Comparison of ENCODE assay signal across 8 cellular contexts in genomic region chr9:16828335-16829281, GRCh38. TPM values are rescaled to one million over a fixed set of nuclear protein-coding genes. Genes with fewer than 3 reads are reported as not detected.
DNase-seq lines count a peak whose midpoint lies in the region; ATAC-seq, FAIRE-seq and TF ChIP-seq lines count a peak whose summit lies in the region.

No MANE protein-coding gene starts in this region.

- TF ChIP-seq EP300 in stomach (IDR thresholded peaks at IDR 0.05), result no peak

- H3K27me3 ChIP-seq in stomach, result peaks cover 0 to 3% (median 0%) of the 10 kb centered on the region in 3 donors

- intact Hi-C loops in kidney (cut with DNase I) (no loop called here), stomach (cut with DNase I; ENCODE audit: low total_unique reads) (no loop called here)

- CTCF ChIA-PET in HEK293T (lab: Yijun Ruan, JAX), result no interaction called here

- H3K27ac ChIP-seq in kidney (ENCODE audit: low read depth in 2 of 2, low read length in 2 of 2) (peak overlapping the region; percentile 69 to 74), stomach (peak overlapping the region in 4 of 5 donors; percentile 61 to 82 (median 71))

- 10 to 14% (median 11%) methylated on average over 25 to 30 of the region's 30 CpGs for WGBS in stomach, 5 donors

- DNase-seq in HEK293T (ENCODE audit: extremely low spot score) (peak; percentile 28), choroid plexus epithelial cell (ENCODE audit: low read depth) (peak; percentile 54), kidney (peak; percentile 80), stomach (no peak), inferior parietal cortex (ENCODE audit: extremely low spot score) (no peak)
- no peak for DNase-seq in naive thymus-derived CD8-positive, alpha-beta T cell
- no peak for DNase-seq in activated T-cell treated with anti-CD3 and anti-CD28 coated beads, Interleukin-2, amount 50 U/mL, for 4 hours

- H3K4me3 ChIP-seq in choroid plexus epithelial cell (ENCODE audit: low read depth, low read length) (peak overlapping the region; percentile 32), kidney (ENCODE audit: low read length in 2 of 2) (peak overlapping the region; percentile 36 to 53), stomach (peak overlapping the region; percentile 28 to 36 (median 36))

- POLR2A ChIA-PET in HEK293T (lab: Yijun Ruan, JAX), result interaction anchor here (0.7 kb wide), 1 partner anchor 31 kb away, joined by 4 read pairs; no protein-coding TSS in a partner anchor
- POLR2A ChIA-PET in naive thymus-derived CD8-positive, alpha-beta T cell (lab: Charles Lee), result no interaction called here

- H3K9ac ChIP-seq in kidney (ENCODE audit: low read length in 2 of 2), result peak overlapping the region in 1 of 2 donors; percentile 22

- peaks cover 0 to 2% (median 0%) of the 10 kb centered on the region in 9 donors for H3K9me3 Mint-ChIP-seq in naive thymus-derived CD8-positive, alpha-beta T cell
- peaks cover under 1% of the 10 kb centered on the region for H3K9me3 Mint-ChIP-seq in activated T-cell treated with anti-CD3 and anti-CD28 coated beads, Interleukin-2, amount 50 U/mL, for 4 hours

- no peak for FAIRE-seq in kidney (lab: Jason Lieb, UNC)

- H3K4me1 Mint-ChIP-seq in naive thymus-derived CD8-positive, alpha-beta T cell, result no peaks in the 10 kb centered on the region
- no peaks in the 10 kb centered on the region for H3K4me1 Mint-ChIP-seq in activated T-cell treated with anti-CD3 and anti-CD28 coated beads, Interleukin-2, amount 50 U/mL, for 4 hours (ENCODE audit: low read depth)

- no peaks in the 10 kb centered on the region for H3K9me3 ChIP-seq in kidney (ENCODE audit: control insufficient read depth in 1 of 2, low read length in 2 of 2)
- H3K9me3 ChIP-seq in stomach, result no peaks in the 10 kb centered on the region

- TF ChIP-seq CTCF in choroid plexus epithelial cell (conservative IDR thresholded peaks at IDR 0.05; ENCODE audit: low read depth, low read length) (no peak), kidney (IDR thresholded peaks at IDR 0.05; ENCODE audit: borderline replicate concordance, extremely low read depth, insufficient read depth) (no peak), stomach (IDR thresholded peaks at IDR 0.05) (no peak)

- H3K36me3 Mint-ChIP-seq in naive thymus-derived CD8-positive, alpha-beta T cell, result no peaks in the 10 kb centered on the region
- H3K36me3 Mint-ChIP-seq in activated T-cell treated with anti-CD3 and anti-CD28 coated beads, Interleukin-2, amount 50 U/mL, for 4 hours (ENCODE audit: insufficient read depth), result no peaks in the 10 kb centered on the region

- H3K27me3 Mint-ChIP-seq in naive thymus-derived CD8-positive, alpha-beta T cell, result peaks cover 14 to 50% (median 18%) of the 10 kb centered on the region in 5 donors
- H3K27me3 Mint-ChIP-seq in activated T-cell treated with anti-CD3 and anti-CD28 coated beads, Interleukin-2, amount 50 U/mL, for 4 hours (ENCODE audit: low read depth), result peaks cover 5% of the 10 kb centered on the region

- no peak for TF ChIP-seq POLR2A in stomach (IDR thresholded peaks at IDR 0.05)

- H3K27ac Mint-ChIP-seq in naive thymus-derived CD8-positive, alpha-beta T cell, result no peak overlapping the region

- H3K4me1 ChIP-seq in kidney (ENCODE audit: control insufficient read depth in 1 of 2, insufficient read depth in 1 of 2, low read depth in 1 of 2, low read length in 2 of 2), result peaks cover 0 to 2% of the 10 kb centered on the region in 2 donors
- H3K4me1 ChIP-seq in stomach, result peaks cover 0 to 63% (median 10%) of the 10 kb centered on the region in 4 donors

- no peak overlapping the region for H3K4me3 Mint-ChIP-seq in naive thymus-derived CD8-positive, alpha-beta T cell
- H3K4me3 Mint-ChIP-seq in activated T-cell treated with anti-CD3 and anti-CD28 coated beads, Interleukin-2, amount 50 U/mL, for 4 hours, result no peak overlapping the region

- no peaks in the 10 kb centered on the region for H3K36me3 ChIP-seq in kidney (ENCODE audit: control insufficient read depth in 1 of 2, insufficient read depth in 2 of 2, low read length in 2 of 2)
- no peaks in the 10 kb centered on the region for H3K36me3 ChIP-seq in stomach

- ATAC-seq in HG02571 (IDR thresholded peaks at IDR 0.05; ENCODE audit: unreplicated experiment), result no peak
- ATAC-seq in naive thymus-derived CD8-positive, alpha-beta T cell, result no peak
- ATAC-seq in activated T-cell treated with anti-CD3 and anti-CD28 coated beads, Interleukin-2, amount 50 U/mL, for 4 hours, result no peak

TF ChIP-seq in HEK293T, 16 proteins besides CTCF, POLR2A, EP300 and RAD21:
- TF ChIP-seq ARNT (IDR thresholded peaks at IDR 0.05) (no peak), ZNF384 (IDR thresholded peaks at IDR 0.05) (no peak), NFRKB (IDR thresholded peaks at IDR 0.05) (no peak), FOXA1 (IDR thresholded peaks at IDR 0.05) (no peak), LEF1 (IDR thresholded peaks at IDR 0.05; ENCODE audit: borderline replicate concordance) (no peak), BHLHE40 (IDR thresholded peaks at IDR 0.05; ENCODE audit: borderline replicate concordance) (no peak), CTBP1 (IDR thresholded peaks at IDR 0.05; ENCODE audit: borderline replicate concordance) (no peak), FOXM1 (IDR thresholded peaks at IDR 0.05; ENCODE audit: borderline replicate concordance) (no peak), L3MBTL2 (conservative IDR thresholded peaks at IDR 0.05) (no peak)

RNA-seq across cellular contexts. Expression of gene BNC2, which starts 41.9 kb away (rescaled TPM):
- 37.9 TPM for total RNA-seq in kidney
- polyA plus RNA-seq in kidney (ENCODE audit: insufficient read depth, low read depth, low replicate concordance), result 5.4 TPM
- total RNA-seq in stomach, result 10 to 100 TPM in 4 of 5 donors, 1 to 10 TPM in 1; 4.8 to 60.7 (median 37.8) TPM
- 1 to 10 TPM; 1.1 to 1.6 (median 1.3) TPM for polyA plus RNA-seq in stomach
- total RNA-seq in naive thymus-derived CD8-positive, alpha-beta T cell, result not detected
- not detected for polyA plus RNA-seq in naive thymus-derived CD8-positive, alpha-beta T cell
- under 1 TPM; 0.08 to 0.29 (median 0.25) TPM for total RNA-seq in activated T-cell treated with anti-CD3 and anti-CD28 coated beads, Interleukin-2, amount 50 U/mL, for 4 hours

Comparison
In these comparisons a context has a peak if more than half of its experiments do, and no peak if none do; other contexts are left out.
1. DNase-seq: peak in HEK293T (single experiment), choroid plexus epithelial cell (single experiment) and kidney (single experiment); none in stomach (single experiment), inferior parietal cortex (single experiment), naive thymus-derived CD8-positive, alpha-beta T cell (0 of 10) and activated T-cell treated with anti-CD3 and anti-CD28 coated beads, Interleukin-2, amount 50 U/mL, for 4 hours (single experiment).
2. RNA of gene BNC2, which starts 41.9 kb away (total RNA-seq): 37.9 TPM in kidney (single experiment) and 4.8 to 60.7 TPM in stomach; 0.08 to 0.29 TPM in activated T-cell treated with anti-CD3 and anti-CD28 coated beads, Interleukin-2, amount 50 U/mL, for 4 hours and not detected in naive thymus-derived CD8-positive, alpha-beta T cell; every median in the first group is over 4 times any median in the second.
3. Peak in every context shown above with its lines, with median percentiles within 50 percentile points of each other: H3K4me3 ChIP-seq.